Comparison of ENCODE assay signal across 22 cellular contexts in the genomic region with DNA sequence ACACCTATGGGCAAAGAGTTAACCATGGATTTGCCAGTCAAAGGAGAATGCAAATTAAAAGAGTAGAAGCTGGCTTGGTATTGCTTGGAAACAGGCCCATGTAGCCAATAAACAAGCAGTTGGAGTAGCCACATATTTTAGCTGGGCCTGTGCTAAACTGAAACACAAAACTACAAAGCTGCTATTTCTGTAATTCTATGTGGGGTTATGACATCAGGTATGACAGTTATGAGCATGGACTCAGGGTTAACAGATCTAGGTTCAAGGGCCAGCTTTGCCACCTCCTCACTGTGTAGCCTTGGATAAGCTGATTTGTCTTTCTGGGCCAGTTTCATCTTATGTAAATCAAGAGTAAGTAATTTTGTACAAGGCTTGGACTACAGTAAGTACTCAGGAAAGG.
DNase-seq lines count a peak whose midpoint lies in the region; ATAC-seq, FAIRE-seq and TF ChIP-seq lines count a peak whose summit lies in the region.
"Had no signal": no experiment of that assay in that cellular context is flagged by ENCODE, and none has a peak within 500 bp of the region (broad histone marks: within the 10 kb centered on the region; RNA-seq: fewer than 3 reads in every experiment).

No MANE protein-coding gene starts in this region.

- H3K4me3 Mint-ChIP-seq in stimulated activated naive B cell treated with anti-CD40 and anti-IgM and Interleukin-4, amounts not matched to agents 10 μg/mL and 1 μg/mL and 100 μg/mL, for 72 hours: no peak overlapping the region
- H3K4me3 Mint-ChIP-seq in GM23338: no peak overlapping the region
- H3K4me3 Mint-ChIP-seq: activated CD8-positive, alpha-beta memory T cell treated with anti-CD3 and anti-CD28 coated beads, Interleukin-2, amount 10 ng/mL, durations not matched to agents 7 days and 5 days had no signal

- H3K27ac ChIP-seq in GM23338 (ENCODE audit: low read depth): no peak overlapping the region

- H3K36me3 Mint-ChIP-seq in stimulated activated naive B cell treated with anti-CD40 and anti-IgM and Interleukin-4, amounts not matched to agents 10 μg/mL and 1 μg/mL and 100 μg/mL, for 72 hours: peaks cover 54 to 59% of the 10 kb centered on the region in 2 donors
- no peaks in the 10 kb centered on the region for H3K36me3 Mint-ChIP-seq in GM23338 (ENCODE audit: low read depth)
- H3K36me3 Mint-ChIP-seq: activated CD8-positive, alpha-beta memory T cell treated with anti-CD3 and anti-CD28 coated beads, Interleukin-2, amount 10 ng/mL, durations not matched to agents 7 days and 5 days had no signal

- intact Hi-C loops in sciatic nerve (cut with DNase I): no loop called here

- no peak overlapping the region for H3K4me2 ChIP-seq in GM23338

- no peak overlapping the region for H3K4me3 ChIP-seq in GM23338
- H3K4me3 ChIP-seq: adrenal gland, K562, mucosa of descending colon had no signal

- no peak overlapping the region for H2AFZ ChIP-seq in GM23338

- no peak for FAIRE-seq in frontal cortex (lab: Jason Lieb, UNC)
- FAIRE-seq: K562 had no signal

- no peaks in the 10 kb centered on the region for H3K4me1 ChIP-seq in GM23338 (ENCODE audit: insufficient read depth)

- H3F3A ChIP-seq in GM23338 (replicated peaks; ENCODE audit: low read depth): no peaks in the 10 kb centered on the region

- no peaks in the 10 kb centered on the region for H3K27me3 Mint-ChIP-seq in stimulated activated naive B cell treated with anti-CD40 and anti-IgM and Interleukin-4, amounts not matched to agents 10 μg/mL and 1 μg/mL and 100 μg/mL, for 72 hours
- peaks cover 8% of the 10 kb centered on the region for H3K27me3 Mint-ChIP-seq in GM23338 (ENCODE audit: insufficient read depth, low read depth, poor library complexity)

- peaks cover 27 to 31% of the 10 kb centered on the region in 2 donors for H3K4me1 Mint-ChIP-seq in stimulated activated naive B cell treated with anti-CD40 and anti-IgM and Interleukin-4, amounts not matched to agents 10 μg/mL and 1 μg/mL and 100 μg/mL, for 72 hours
- H3K4me1 Mint-ChIP-seq in GM23338: peaks cover 12% of the 10 kb centered on the region

- H3K79me2 ChIP-seq in GM23338 (replicated peaks; ENCODE audit: insufficient read depth): no peaks in the 10 kb centered on the region

- H3K9me2 ChIP-seq in GM23338 (ENCODE audit: insufficient read depth): peaks cover 8% of the 10 kb centered on the region

- no peaks in the 10 kb centered on the region for H3K36me3 ChIP-seq in GM23338 (ENCODE audit: insufficient read depth)
- H3K36me3 ChIP-seq: adrenal gland had no signal

- TF ChIP-seq CTCF in GM23338 (conservative IDR thresholded peaks at IDR 0.05; ENCODE audit: low read depth in 2 of 2): no peak

- peak overlapping the region; percentile 4 for H3K27ac Mint-ChIP-seq in stimulated activated naive B cell treated with anti-CD40 and anti-IgM and Interleukin-4, amounts not matched to agents 10 μg/mL and 1 μg/mL and 100 μg/mL, for 72 hours
- H3K27ac Mint-ChIP-seq in GM23338: no peak overlapping the region
- H3K27ac Mint-ChIP-seq: activated CD8-positive, alpha-beta memory T cell treated with anti-CD3 and anti-CD28 coated beads, Interleukin-2, amount 10 ng/mL, durations not matched to agents 7 days and 5 days had no signal

- ATAC-seq in GM18870 (IDR thresholded peaks at IDR 0.05; ENCODE audit: unreplicated experiment) (peak; percentile 49), GM21619 (IDR thresholded peaks at IDR 0.05; ENCODE audit: unreplicated experiment) (peak; percentile 37), HG03103 (IDR thresholded peaks at IDR 0.05; ENCODE audit: low read depth, unreplicated experiment) (peak; percentile 50), GM23338 (no peak), sciatic nerve (no peak)
- ATAC-seq in stimulated activated naive B cell treated with anti-CD40 and anti-IgM and Interleukin-4, amounts not matched to agents 10 μg/mL and 1 μg/mL and 100 μg/mL, for 72 hours (replicated peaks): no peak
- ATAC-seq: activated CD8-positive, alpha-beta memory T cell treated with anti-CD3 and anti-CD28 coated beads, Interleukin-2, amount 10 ng/mL, durations not matched to agents 7 days and 5 days; K562; left ventricle myocardium superior; mucosa of descending colon; right cardiac atrium had no signal

- H4K20me1 ChIP-seq in GM23338 (replicated peaks; ENCODE audit: insufficient read depth): no peaks in the 10 kb centered on the region

- no peaks in the 10 kb centered on the region for H3K9me3 Mint-ChIP-seq in stimulated activated naive B cell treated with anti-CD40 and anti-IgM and Interleukin-4, amounts not matched to agents 10 μg/mL and 1 μg/mL and 100 μg/mL, for 72 hours
- H3K9me3 Mint-ChIP-seq in GM23338: no peaks in the 10 kb centered on the region

- no peaks in the 10 kb centered on the region for H3K27me3 ChIP-seq in GM23338 (ENCODE audit: insufficient read depth)
- H3K27me3 ChIP-seq: adrenal gland had no signal

- DNase-seq in stimulated activated naive B cell treated with anti-CD40 and anti-IgM and Interleukin-4, amounts not matched to agents 10 μg/mL and 1 μg/mL and 100 μg/mL, for 72 hours: no peak
- DNase-seq in GM23338 (ENCODE audit: low spot score) (no peak), frontal cortex (ENCODE audit: low spot score in 2 of 2) (no peak), sciatic nerve (ENCODE audit: low spot score) (no peak)
- DNase-seq: activated CD4-positive, alpha-beta T cell treated with anti-CD3 and anti-CD28 coated beads for 4 hours; activated CD8-positive, alpha-beta memory T cell treated with anti-CD3 and anti-CD28 coated beads, Interleukin-2, amount 10 ng/mL, durations not matched to agents 7 days and 5 days; activated effector memory CD4-positive, alpha-beta T cell treated with anti-CD3 and anti-CD28 coated beads, Interleukin-2, amount 50 U/mL, for 16 hours; adrenal gland; caudate nucleus; DND-41; erythroblast; left ventricle myocardium superior; mucosa of descending colon; NCI-H1092; NCI-H2107; NCI-H524; nucleus accumbens; right cardiac atrium had no signal

TF ChIP-seq in GM23338, 12 proteins besides CTCF, POLR2A, EP300 and RAD21 (continues in another document):
- TF ChIP-seq NANOG (IDR thresholded peaks at IDR 0.05; ENCODE audit: borderline replicate concordance): no peak
- no peak for TF ChIP-seq JUNB (IDR thresholded peaks at IDR 0.05; ENCODE audit: unreplicated experiment)
- no peak for TF ChIP-seq POLR2AphosphoS5 (IDR thresholded peaks at IDR 0.05; ENCODE audit: low read depth)
- TF ChIP-seq EZH2phosphoT487 (IDR thresholded peaks at IDR 0.05; ENCODE audit: unreplicated experiment): no peak
- no peak for TF ChIP-seq ZNF331 (CRISPR knock-in tag; IDR thresholded peaks at IDR 0.05; ENCODE audit: low read depth)
- TF ChIP-seq, protein P1, sequence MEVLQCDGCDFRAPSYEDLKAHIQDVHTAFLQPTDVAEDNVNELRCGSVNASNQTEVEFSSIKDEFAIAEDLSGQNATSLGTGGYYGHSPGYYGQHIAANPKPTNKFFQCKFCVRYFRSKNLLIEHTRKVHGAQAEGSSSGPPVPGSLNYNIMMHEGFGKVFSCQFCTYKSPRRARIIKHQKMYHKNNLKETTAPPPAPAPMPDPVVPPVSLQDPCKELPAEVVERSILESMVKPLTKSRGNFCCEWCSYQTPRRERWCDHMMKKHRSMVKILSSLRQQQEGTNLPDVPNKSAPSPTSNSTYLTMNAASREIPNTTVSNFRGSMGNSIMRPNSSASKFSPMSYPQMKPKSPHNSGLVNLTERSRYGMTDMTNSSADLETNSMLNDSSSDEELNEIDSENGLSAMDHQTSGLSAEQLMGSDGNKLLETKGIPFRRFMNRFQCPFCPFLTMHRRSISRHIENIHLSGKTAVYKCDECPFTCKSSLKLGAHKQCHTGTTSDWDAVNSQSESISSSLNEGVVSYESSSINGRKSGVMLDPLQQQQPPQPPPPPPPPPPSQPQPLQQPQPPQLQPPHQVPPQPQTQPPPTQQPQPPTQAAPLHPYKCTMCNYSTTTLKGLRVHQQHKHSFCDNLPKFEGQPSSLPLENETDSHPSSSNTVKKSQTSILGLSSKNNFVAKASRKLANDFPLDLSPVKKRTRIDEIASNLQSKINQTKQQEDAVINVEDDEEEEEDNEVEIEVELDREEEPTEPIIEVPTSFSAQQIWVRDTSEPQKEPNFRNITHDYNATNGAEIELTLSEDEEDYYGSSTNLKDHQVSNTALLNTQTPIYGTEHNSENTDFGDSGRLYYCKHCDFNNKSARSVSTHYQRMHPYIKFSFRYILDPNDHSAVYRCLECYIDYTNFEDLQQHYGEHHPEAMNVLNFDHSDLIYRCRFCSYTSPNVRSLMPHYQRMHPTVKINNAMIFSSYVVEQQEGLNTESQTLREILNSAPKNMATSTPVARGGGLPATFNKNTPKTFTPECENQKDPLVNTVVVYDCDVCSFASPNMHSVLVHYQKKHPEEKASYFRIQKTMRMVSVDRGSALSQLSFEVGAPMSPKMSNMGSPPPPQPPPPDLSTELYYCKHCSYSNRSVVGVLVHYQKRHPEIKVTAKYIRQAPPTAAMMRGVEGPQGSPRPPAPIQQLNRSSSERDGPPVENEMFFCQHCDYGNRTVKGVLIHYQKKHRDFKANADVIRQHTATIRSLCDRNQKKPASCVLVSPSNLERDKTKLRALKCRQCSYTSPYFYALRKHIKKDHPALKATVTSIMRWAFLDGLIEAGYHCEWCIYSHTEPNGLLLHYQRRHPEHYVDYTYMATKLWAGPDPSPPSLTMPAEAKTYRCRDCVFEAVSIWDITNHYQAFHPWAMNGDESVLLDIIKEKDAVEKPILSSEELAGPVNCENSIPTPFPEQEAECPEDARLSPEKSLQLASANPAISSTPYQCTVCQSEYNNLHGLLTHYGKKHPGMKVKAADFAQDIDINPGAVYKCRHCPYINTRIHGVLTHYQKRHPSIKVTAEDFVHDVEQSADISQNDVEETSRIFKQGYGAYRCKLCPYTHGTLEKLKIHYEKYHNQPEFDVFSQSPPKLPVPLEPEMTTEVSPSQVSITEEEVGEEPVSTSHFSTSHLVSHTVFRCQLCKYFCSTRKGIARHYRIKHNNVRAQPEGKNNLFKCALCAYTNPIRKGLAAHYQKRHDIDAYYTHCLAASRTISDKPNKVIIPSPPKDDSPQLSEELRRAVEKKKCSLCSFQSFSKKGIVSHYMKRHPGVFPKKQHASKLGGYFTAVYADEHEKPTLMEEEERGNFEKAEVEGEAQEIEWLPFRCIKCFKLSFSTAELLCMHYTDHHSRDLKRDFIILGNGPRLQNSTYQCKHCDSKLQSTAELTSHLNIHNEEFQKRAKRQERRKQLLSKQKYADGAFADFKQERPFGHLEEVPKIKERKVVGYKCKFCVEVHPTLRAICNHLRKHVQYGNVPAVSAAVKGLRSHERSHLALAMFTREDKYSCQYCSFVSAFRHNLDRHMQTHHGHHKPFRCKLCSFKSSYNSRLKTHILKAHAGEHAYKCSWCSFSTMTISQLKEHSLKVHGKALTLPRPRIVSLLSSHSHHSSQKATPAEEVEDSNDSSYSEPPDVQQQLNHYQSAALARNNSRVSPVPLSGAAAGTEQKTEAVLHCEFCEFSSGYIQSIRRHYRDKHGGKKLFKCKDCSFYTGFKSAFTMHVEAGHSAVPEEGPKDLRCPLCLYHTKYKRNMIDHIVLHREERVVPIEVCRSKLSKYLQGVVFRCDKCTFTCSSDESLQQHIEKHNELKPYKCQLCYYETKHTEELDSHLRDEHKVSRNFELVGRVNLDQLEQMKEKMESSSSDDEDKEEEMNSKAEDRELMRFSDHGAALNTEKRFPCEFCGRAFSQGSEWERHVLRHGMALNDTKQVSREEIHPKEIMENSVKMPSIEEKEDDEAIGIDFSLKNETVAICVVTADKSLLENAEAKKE (CRISPR knock-in tag; IDR thresholded peaks at IDR 0.05): no peak

Comparison
In these comparisons a context has a peak if more than half of its experiments do, and no peak if none do; other contexts are left out.
1. ATAC-seq: peak in GM18870 (single experiment), GM21619 (single experiment) and HG03103 (single experiment); none in stimulated activated naive B cell treated with anti-CD40 and anti-IgM and Interleukin-4, amounts not matched to agents 10 μg/mL and 1 μg/mL and 100 μg/mL, for 72 hours (0 of 2), GM23338 (single experiment) and sciatic nerve (single experiment).